ENCODE assay signal across 9 cellular contexts in the genomic region with DNA sequence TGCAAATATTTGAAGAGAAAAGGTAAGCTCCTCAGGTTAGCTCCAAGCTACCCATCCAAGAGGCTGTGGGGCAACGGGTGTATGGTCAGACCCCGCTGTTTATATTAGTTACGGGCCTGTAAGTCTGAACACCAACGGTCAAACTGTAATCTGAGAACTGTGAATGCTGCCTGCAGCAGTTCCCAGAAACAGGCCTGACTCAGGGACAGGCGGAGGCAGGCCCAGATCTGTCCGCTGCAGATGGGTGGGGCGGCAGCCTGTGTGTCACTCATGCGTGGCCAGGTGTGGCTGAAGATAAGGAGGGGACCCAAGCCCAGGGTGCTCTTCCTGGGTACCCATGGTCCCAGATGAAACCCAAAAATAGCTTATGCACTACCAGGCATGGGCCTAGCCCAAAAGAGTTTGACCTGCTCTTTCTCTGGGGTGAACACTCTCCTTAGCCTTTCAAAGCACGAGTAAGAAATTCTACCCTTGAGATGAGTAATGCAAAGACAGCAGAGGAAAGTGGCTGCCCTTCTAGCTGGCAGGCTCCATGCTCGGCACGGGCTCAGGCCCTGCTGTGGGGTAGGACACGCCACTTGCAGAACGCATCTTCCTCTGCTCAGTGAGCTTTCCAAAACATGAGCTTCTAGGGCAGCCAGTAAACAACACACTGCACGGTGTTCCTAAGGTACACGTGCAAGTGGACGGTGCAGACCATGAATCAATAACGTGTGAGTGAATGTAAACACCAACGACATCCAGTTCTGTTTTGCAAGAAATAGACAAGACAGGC.
DNase-seq lines count a peak whose midpoint lies in the region; ATAC-seq, FAIRE-seq and TF ChIP-seq lines count a peak whose summit lies in the region.
"Had no signal": no experiment of that assay in that cellular context is flagged by ENCODE, and none has a peak within 500 bp of the region (broad histone marks: within the 10 kb centered on the region; RNA-seq: fewer than 3 reads in every experiment).

No MANE protein-coding gene starts in this region.

- H3K4me3 ChIP-seq in fibroblast of mammary gland (ENCODE audit: control insufficient read depth, low read depth, low read length): no peak overlapping the region
- no peak overlapping the region for H3K4me3 ChIP-seq in skin epidermis

- no peak for FAIRE-seq in RCC 7860 (lab: Jason Lieb, UNC)

- in situ Hi-C loops in KBM-7 (cut with MboI; ENCODE audit: low pct_unique_long_range_greater_than_20kb, low sequenced_read_pairs): no loop called here

- DNase-seq in KBM-7 (peak; percentile 74), RCC 7860 (ENCODE audit: low spot score) (peak; percentile 13), fibroblast of mammary gland (ENCODE audit: low read depth) (peak; percentile 62), pons (ENCODE audit: low spot score) (no peak), NCI-H1436 treated with DMSO at 0.1 percent for 48 hours (lab: John Stamatoyannopoulos, UW) (no peak)
- DNase-seq in stimulated activated naive CD4-positive, alpha-beta T cell treated with Interleukin-2 at 50 U/mL for 16 hours (lab: John Stamatoyannopoulos, UW): no peak
- DNase-seq: stimulated activated naive B cell treated with anti-CD40 and anti-IgM and Interleukin-4, amounts not matched to agents 10 μg/mL and 1 μg/mL and 100 μg/mL, for 72 hours had no signal

- no peak for ATAC-seq in HG03196 (IDR thresholded peaks at IDR 0.05; ENCODE audit: unreplicated experiment)
- ATAC-seq: stimulated activated naive B cell treated with anti-CD40 and anti-IgM and Interleukin-4, amounts not matched to agents 10 μg/mL and 1 μg/mL and 100 μg/mL, for 72 hours had no signal

- H3K27ac ChIP-seq in skin epidermis: peak overlapping the region in 19 of 21 experiments; percentile 4 to 80 (median 64)

- TF ChIP-seq CTCF in fibroblast of mammary gland (conservative IDR thresholded peaks at IDR 0.05; ENCODE audit: control insufficient read depth, insufficient read depth, low read depth, low read length): no peak

Comparison
In these comparisons a context has a peak if more than half of its experiments do, and no peak if none do; other contexts are left out.
1. DNase-seq: peak in KBM-7 (single experiment), RCC 7860 (single experiment) and fibroblast of mammary gland (single experiment); none in pons (single experiment), NCI-H1436 treated with DMSO at 0.1 percent for 48 hours (single experiment) and stimulated activated naive CD4-positive, alpha-beta T cell treated with Interleukin-2 at 50 U/mL for 16 hours (single experiment).